ENCODE assay signal across 22 cellular contexts in the genomic region with DNA sequence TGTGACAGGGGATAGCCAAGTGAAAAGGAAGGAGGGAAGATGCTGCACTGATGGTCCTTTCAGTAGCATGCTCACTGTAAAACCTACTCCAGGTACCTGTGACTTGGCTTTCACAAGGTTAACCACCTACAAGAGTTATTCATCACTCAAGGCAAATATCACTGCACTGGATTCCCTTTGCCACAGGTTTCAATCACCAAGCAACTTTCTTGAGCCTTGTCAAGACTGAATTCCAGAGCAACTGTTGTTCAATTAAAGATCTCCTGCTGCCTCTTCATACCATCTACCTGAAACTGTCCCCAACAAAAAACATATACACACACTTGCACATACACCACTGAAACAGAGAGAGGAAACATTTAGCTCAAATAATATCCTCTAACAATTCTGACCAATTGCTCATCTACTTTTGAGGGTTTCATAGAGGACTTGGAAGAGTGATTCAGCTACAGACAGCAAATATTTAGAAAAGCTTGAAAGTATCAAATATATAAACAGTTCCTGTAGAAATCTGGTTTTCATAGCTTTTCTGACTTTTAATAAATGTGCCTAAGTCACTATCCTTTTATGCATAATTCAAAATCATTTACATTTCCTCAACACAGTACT. TPM values are rescaled to one million over a fixed set of nuclear protein-coding genes. Genes with fewer than 3 reads are reported as not detected.
DNase-seq lines count a peak whose midpoint lies in the region; ATAC-seq, FAIRE-seq and TF ChIP-seq lines count a peak whose summit lies in the region.
"Had no signal": no experiment of that assay in that cellular context is flagged by ENCODE, and none has a peak within 500 bp of the region (broad histone marks: within the 10 kb centered on the region; RNA-seq: fewer than 3 reads in every experiment).

No MANE protein-coding gene starts in this region.

- no peak for TF ChIP-seq CTCF in HepG2 (CRISPR knock-in tag; IDR thresholded peaks at IDR 0.05)
- no peak for TF ChIP-seq CTCF in right lobe of liver (IDR thresholded peaks at IDR 0.05)
- TF ChIP-seq CTCF in WTC11 (IDR thresholded peaks at IDR 0.05), result no peak
- TF ChIP-seq CTCF in keratinocyte (optimal IDR thresholded peaks at IDR 0.05 in 1 of 3, IDR thresholded peaks at IDR 0.05 in 1 of 3, conservative IDR thresholded peaks at IDR 0.05 in 1 of 3; ENCODE audit: extremely low read depth in 1 of 3, insufficient read depth in 2 of 3, low read length in 3 of 3), result no peak
- TF ChIP-seq CTCF in GM13976 (IDR thresholded peaks at IDR 0.05; ENCODE audit: borderline replicate concordance, control extremely low read depth, extremely low read depth, insufficient read depth, missing control alignments), result no peak

- H3K27me3 ChIP-seq in HepG2 (ENCODE audit: control insufficient read depth in 1 of 2, insufficient read depth in 2 of 2, low read length in 2 of 2), result no peaks in the 10 kb centered on the region; a peak in 1 of 5 replicates
- H3K27me3 ChIP-seq in right lobe of liver, result peaks cover 3 to 33% of the 10 kb centered on the region in 2 donors
- H3K27me3 ChIP-seq in keratinocyte (ENCODE audit: control insufficient read depth, extremely low read depth, insufficient read depth, low read length), result no peaks in the 10 kb centered on the region

- H3K4me3 ChIP-seq in HepG2 (replicated peaks in 1 of 3; ENCODE audit: insufficient read depth in 1 of 3, low read depth in 2 of 3, low read length in 3 of 3), result no peak overlapping the region
- no peak overlapping the region for H3K4me3 ChIP-seq in right lobe of liver
- peak overlapping the region in 2 of 3 experiments; percentile 73 to 85 for H3K4me3 ChIP-seq in keratinocyte (ENCODE audit: control insufficient read depth in 2 of 3, extremely low read depth in 1 of 3, insufficient read depth in 2 of 3, low read depth in 1 of 3, low read length in 3 of 3)
- H3K4me3 ChIP-seq: esophagus squamous epithelium, heart left ventricle, thoracic aorta had no signal

- no peaks in the 10 kb centered on the region for H3K9me3 ChIP-seq in HepG2 (ENCODE audit: low read length)
- no peaks in the 10 kb centered on the region for H3K9me3 ChIP-seq in right lobe of liver
- H3K9me3 ChIP-seq in keratinocyte (ENCODE audit: control insufficient read depth, low read depth, low read length), result no peaks in the 10 kb centered on the region
- H3K9me3 ChIP-seq: esophagus squamous epithelium, heart left ventricle, thoracic aorta had no signal

- peaks cover 3% of the 10 kb centered on the region for H3K9me1 ChIP-seq in keratinocyte (ENCODE audit: control insufficient read depth, extremely low read depth, insufficient read depth, low read length)

- in situ Hi-C loops in HepG2 (cut with HindIII; ENCODE audit: extremely low pct_ligation_motif_present, low pct_unique_long_range_greater_than_20kb) (no loop called here), GM13976 (cut with MboI; ENCODE audit: low sequenced_read_pairs, unreplicated experiment) (no loop called here)

- dilution Hi-C loops in keratinocyte (cut with MboI; ENCODE audit: extremely low pct_ligation_motif_present, low sequenced_read_pairs), result no loop called here

- intact Hi-C loops in HepG2 (cut with micrococcal nuclease; ENCODE audit: unreplicated experiment), result no loop called here
- intact Hi-C loops in right lobe of liver (cut with DNase I), result no loop called here

- H3K4me3 Mint-ChIP-seq in WTC11, result peak overlapping the region; percentile 42
- H3K4me3 Mint-ChIP-seq: CD4-positive, CD25-positive, alpha-beta regulatory T cell; nephron progenitor cell; T-helper 17 cell had no signal

- TF ChIP-seq EP300 in HepG2 (IDR thresholded peaks at IDR 0.05; ENCODE audit: low read depth in 2 of 2, low read length in 2 of 2) (no peak), HepG2 (CRISPR knock-in tag; IDR thresholded peaks at IDR 0.05; ENCODE audit: borderline replicate concordance) (no peak)

- TF ChIP-seq RAD21 in HepG2 (CRISPR knock-in tag; IDR thresholded peaks at IDR 0.05), result no peak

- ATAC-seq in HepG2, result no peak
- no peak for ATAC-seq in right lobe of liver
- ATAC-seq in WTC11, result no peak
- ATAC-seq: heart left ventricle, T-helper 17 cell had no signal

- H3K27me3 Mint-ChIP-seq in WTC11 (ENCODE audit: low read depth), result no peaks in the 10 kb centered on the region

- H2AFZ ChIP-seq in HepG2 (ENCODE audit: low read length), result no peak overlapping the region
- no peak overlapping the region for H2AFZ ChIP-seq in keratinocyte (ENCODE audit: control insufficient read depth, low read length)

- H3K4me1 ChIP-seq in HepG2 (ENCODE audit: insufficient read depth, low read length), result peaks cover 68% of the 10 kb centered on the region
- peaks cover 0 to 8% (median 3%) of the 10 kb centered on the region in 4 donors for H3K4me1 ChIP-seq in right lobe of liver
- H3K4me1 ChIP-seq in keratinocyte (ENCODE audit: control insufficient read depth, extremely low read depth, insufficient read depth, low read length), result peaks cover 42% of the 10 kb centered on the region

- H3K27ac ChIP-seq in HepG2 (ENCODE audit: extremely low read length, insufficient read depth, low read length) (no peak overlapping the region), right lobe of liver (no peak overlapping the region), keratinocyte (ENCODE audit: control insufficient read depth, insufficient read depth, low read length) (no peak overlapping the region)
- H3K27ac ChIP-seq: esophagus squamous epithelium, heart left ventricle, thoracic aorta had no signal

- H3K4me2 ChIP-seq in HepG2 (ENCODE audit: low read depth, low read length) (peak overlapping the region; percentile 79; the same call in 1 of the 2 replicates), keratinocyte (ENCODE audit: control insufficient read depth, extremely low read depth, insufficient read depth, low read depth, low read length) (peak overlapping the region; percentile 93)

- H3K36me3 Mint-ChIP-seq in WTC11, result no peaks in the 10 kb centered on the region
- H3K36me3 Mint-ChIP-seq: CD4-positive, CD25-positive, alpha-beta regulatory T cell had no signal

- H3K79me2 ChIP-seq in HepG2 (ENCODE audit: insufficient read depth, low read length) (peaks cover 100% of the 10 kb centered on the region), keratinocyte (ENCODE audit: control insufficient read depth, insufficient read depth, low read length) (peaks cover 98% of the 10 kb centered on the region)

- DNase-seq in HepG2 (ENCODE audit: low spot score) (no peak), right lobe of liver (no peak), WTC11 (ENCODE audit: low spot score) (no peak), keratinocyte (ENCODE audit: low read depth, low spot score) (no peak), germinal center (ENCODE audit: low spot score) (no peak), GM13976 (ENCODE audit: low spot score) (no peak), UCSD-AML1 (lab: John Stamatoyannopoulos, UW; ENCODE audit: unreplicated experiment) (no peak), globus pallidus (ENCODE audit: low spot score) (no peak)
- DNase-seq: ACHN; activated CD4-positive, CD25-positive, alpha-beta regulatory T cell treated with anti-CD3 and anti-CD28 coated beads, Interleukin-2, amount 50 U/mL, for 72 hours; CD4-positive, CD25-positive, alpha-beta regulatory T cell; central memory CD4-positive, alpha-beta T cell; DMS79; esophagus squamous epithelium; heart left ventricle; islet precursor cell; NCI-H2029 treated with DMSO at 0.1 percent for 48 hours; NCI-H510A; nephron progenitor cell; SHP77 treated with DMSO at 0.1 percent for 48 hours; T-helper 17 cell had no signal

- H4K20me1 ChIP-seq in HepG2 (ENCODE audit: insufficient read depth, low read length) (peaks cover 91% of the 10 kb centered on the region), keratinocyte (ENCODE audit: control insufficient read depth, extremely low read depth, insufficient read depth, low read length) (peaks cover 7% of the 10 kb centered on the region)

- H3K4me1 Mint-ChIP-seq in WTC11, result peaks cover 79% of the 10 kb centered on the region

- no peaks in the 10 kb centered on the region for H3K9me3 Mint-ChIP-seq in WTC11
- H3K9me3 Mint-ChIP-seq: nephron progenitor cell had no signal

- FAIRE-seq in HepG2 (lab: Jason Lieb, UNC) (no peak), keratinocyte (lab: Jason Lieb, UNC) (peak; percentile 83)

- H3K9ac ChIP-seq in HepG2 (ENCODE audit: insufficient read depth, low read depth, low read length) (no peak overlapping the region), keratinocyte (ENCODE audit: control insufficient read depth, extremely low read depth, insufficient read depth, low read length) (no peak overlapping the region)

- H3K27ac Mint-ChIP-seq in WTC11, result peak overlapping the region; percentile 80
- H3K27ac Mint-ChIP-seq: CD4-positive, CD25-positive, alpha-beta regulatory T cell; nephron progenitor cell; T-helper 17 cell had no signal

- H3K36me3 ChIP-seq in HepG2 (replicated peaks in 1 of 2; ENCODE audit: control insufficient read depth in 1 of 2, insufficient read depth in 2 of 2, low read length in 2 of 2) (peaks cover 0 to 3% of the 10 kb centered on the region in 2 experiments; a peak in 1 of 5 replicates), right lobe of liver (no peaks in the 10 kb centered on the region), keratinocyte (ENCODE audit: control insufficient read depth in 2 of 2, extremely low read depth in 1 of 2, insufficient read depth in 2 of 2, low read length in 2 of 2) (peaks cover 0 to 9% of the 10 kb centered on the region in 2 experiments)
- H3K36me3 ChIP-seq: esophagus squamous epithelium, heart left ventricle, thoracic aorta had no signal

- BruUV-seq in HepG2 (replicated peaks; lab: Mats Ljungman, UMichigan), result no TSS peak

- CTCF ChIA-PET in HepG2 (lab: Yijun Ruan, JAX; ENCODE audit: low intra/inter-chr PET ratio, low total read pairs) (no interaction called here), WTC11 (lab: Charles Lee) (interaction anchor here (0.9 to 1.1 kb wide), 2 partner anchors 50 to 158 kb away, joined by 3 read pairs; no protein-coding TSS in a partner anchor)

- POLR2A ChIA-PET in HepG2 (lab: Yijun Ruan, JAX) (interaction anchor here (1.2 kb wide), 1 partner anchor 21 kb away, joined by 5 read pairs; no protein-coding TSS in a partner anchor), WTC11 (lab: Charles Lee) (no interaction called here)

- TF ChIP-seq POLR2A in HepG2 (IDR thresholded peaks at IDR 0.05; ENCODE audit: insufficient read depth in 1 of 2, low read depth in 2 of 2, low read length in 2 of 2) (no peak), right lobe of liver (IDR thresholded peaks at IDR 0.05) (no peak)

RNA-seq across cellular contexts. Expression of a gene that starts 6.5 kb away (rescaled TPM):
- total RNA-seq in HepG2 (2016; rRNA removed; fragmentation: Illumina TruSeq; extraction: Trizol) (46.0 and 46.3 TPM in 2 replicates), right lobe of liver (1 to 10 TPM in 5 of 6 experiments, under 1 TPM in 1; 0.99 to 3.0 (median 1.8) TPM), WTC11 (2021) (133 to 157 TPM (median 150 TPM) in 3 replicates)
- 27.3 and 31.8 TPM in 2 replicates for total RNA-seq in HepG2 (2016; cell fraction: cytosol; rRNA removed; fragmentation: Illumina TruSeq; extraction: Trizol; ENCODE audit: low read depth)
- total RNA-seq in HepG2 (2016; cell fraction: insoluble cytoplasmic fraction; rRNA removed; fragmentation: Illumina TruSeq; extraction: Trizol), result 36.6 and 47.1 TPM in 2 replicates
- total RNA-seq in HepG2 (2016; cell fraction: membrane; rRNA removed; fragmentation: Illumina TruSeq; extraction: Trizol), result 57.4 and 59.2 TPM in 2 replicates
- total RNA-seq in HepG2 (2016; cell fraction: nucleus; rRNA removed; fragmentation: Illumina TruSeq; extraction: Trizol), result 59.9 and 71.5 TPM in 2 replicates
- polyA plus RNA-seq in HepG2 (2011; rRNA removed) (6.5 and 9.5 TPM in 2 replicates), keratinocyte (8.2 to 21.2 TPM (median 13.7 TPM) in 3 replicates)
- polyA plus RNA-seq in HepG2 (2011; cell fraction: cytosol; rRNA removed), result 3.6 and 6.7 TPM in 2 replicates
- 29.6 and 44.5 TPM in 2 replicates for polyA plus RNA-seq in HepG2 (2011; cell fraction: nucleus; rRNA removed)
- polyA plus RNA-seq in HepG2 (2012), result 93.3 and 101 TPM in 2 replicates
- polyA plus RNA-seq in HepG2 (2016; cell fraction: cytosol; fragmentation: Illumina TruSeq; extraction: Trizol; ENCODE audit: low read depth), result 22.3 and 25.9 TPM in 2 replicates
- 65.2 and 84.9 TPM in 2 replicates for polyA plus RNA-seq in HepG2 (2016; cell fraction: insoluble cytoplasmic fraction; fragmentation: Illumina TruSeq; extraction: Trizol; ENCODE audit: low read depth)
- 59.1 and 66.3 TPM in 2 replicates for polyA plus RNA-seq in HepG2 (2016; cell fraction: membrane; fragmentation: Illumina TruSeq; extraction: Trizol; ENCODE audit: low read depth)
- 115 and 116 TPM in 2 replicates for polyA plus RNA-seq in HepG2 (2016; cell fraction: nucleus; fragmentation: Illumina TruSeq; extraction: Trizol; ENCODE audit: insufficient read depth, low read depth)
- polyA minus RNA-seq in HepG2 (2011; rRNA and poly(A)+ RNA removed; ENCODE audit: low replicate concordance), result 11.7 TPM in 1 of 2 replicates, not detected in the other
- polyA minus RNA-seq in HepG2 (2011; cell fraction: cytosol; rRNA and poly(A)+ RNA removed), result 13.2 and 23.5 TPM in 2 replicates
- polyA minus RNA-seq in HepG2 (2011; cell fraction: nucleus; rRNA and poly(A)+ RNA removed), result 110 and 124 TPM in 2 replicates
- polyA plus RNA-seq in keratinocyte (2011; ENCODE audit: low read depth), result 220 TPM
- 14.8 and 22.0 TPM in 2 replicates for polyA plus RNA-seq in keratinocyte (2011; cell fraction: cytosol; rRNA removed)
- 51.5 and 53.8 TPM in 2 replicates for polyA plus RNA-seq in keratinocyte (2011; cell fraction: nucleus; rRNA removed)
- 49.7 and 116 TPM in 2 replicates for polyA plus RNA-seq in keratinocyte (2012; ENCODE audit: low replicate concordance)
- 11.0 to 80.3 TPM (median 54.5 TPM) in 3 replicates for polyA minus RNA-seq in keratinocyte
- 11.5 TPM for polyA minus RNA-seq in keratinocyte (2011; cell fraction: cytosol; rRNA and poly(A)+ RNA removed)
- polyA minus RNA-seq in keratinocyte (2011; cell fraction: nucleus; rRNA and poly(A)+ RNA removed), result 37.9 and 101 TPM in 2 replicates
- polyA plus RNA-seq: CD4-positive, CD25-positive, alpha-beta regulatory T cell had no signal

Comparison
In these comparisons a context has a peak if more than half of its experiments do, and no peak if none do; other contexts are left out.
1. RNA of a gene that starts 6.5 kb away (total RNA-seq): 133 to 157 TPM in WTC11 and 27.3 to 71.5 TPM in HepG2; 0.99 to 3.0 TPM in right lobe of liver; every median in the first group is over 4 times any median in the second.
2. H3K4me3 ChIP-seq: peak in keratinocyte (2 of 3); none in HepG2 (0 of 3) and right lobe of liver (0 of 3).